In the genomic region with DNA sequence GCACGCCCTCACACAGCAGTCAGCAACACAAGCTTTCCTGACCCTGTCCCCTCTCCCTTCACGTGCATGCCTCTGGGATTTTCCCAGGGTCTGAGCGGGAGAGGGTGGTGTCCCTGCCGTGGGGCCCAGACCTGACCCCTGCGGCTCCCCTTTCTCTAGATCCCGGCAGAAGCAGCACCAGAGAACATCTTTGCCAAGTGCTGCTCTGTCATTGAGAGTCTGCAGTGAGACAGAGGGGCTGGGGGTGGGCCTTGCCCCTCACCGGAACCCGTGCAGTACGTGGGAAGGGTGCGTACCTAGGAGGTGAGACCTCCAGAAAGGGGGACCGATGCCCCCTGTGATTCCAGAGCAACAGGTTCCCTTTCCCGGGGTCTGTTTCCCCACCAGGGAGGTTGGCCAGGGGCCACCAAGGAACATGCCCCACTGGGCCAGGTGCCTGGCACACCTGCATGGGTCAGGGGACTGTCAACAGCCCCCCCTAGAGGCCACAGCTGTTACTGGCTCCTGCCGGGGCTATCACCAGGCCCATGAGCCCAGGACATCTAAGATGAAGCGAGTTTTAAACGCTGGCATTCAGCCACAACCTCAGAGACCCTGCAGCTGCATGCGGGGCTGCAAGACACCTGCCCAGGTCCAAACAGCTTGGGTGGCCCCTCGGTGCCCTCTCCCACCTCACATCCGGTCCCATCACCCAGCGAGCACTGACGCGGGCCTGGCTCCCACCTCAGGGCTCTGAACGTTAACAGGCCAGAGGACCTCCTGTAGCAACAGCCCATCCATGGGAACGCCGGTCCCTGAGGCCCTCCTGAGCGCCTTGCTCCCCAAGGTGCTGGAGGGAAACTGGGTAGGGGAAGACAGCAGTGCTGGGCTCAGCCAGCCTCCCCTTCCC, we compare ENCODE assay signal across 8 cellular contexts. TPM values are rescaled to one million over a fixed set of nuclear protein-coding genes. Genes with fewer than 3 reads are reported as not detected.
A peak's percentile ranks its signal among the peaks of the same experiment; 100 is the strongest.
DNase-seq lines count a peak whose midpoint lies in the region; ATAC-seq and TF ChIP-seq lines count a peak whose summit lies in the region.

No MANE protein-coding gene starts in this region.

- no peaks in the 10 kb centered on the region for H3K79me2 ChIP-seq in Karpas-422 (ENCODE audit: low read length)
- H3K79me2 ChIP-seq in smooth muscle cell (ENCODE audit: low read depth): no peaks in the 10 kb centered on the region

- WGBS in smooth muscle cell (ENCODE audit: low lambda C conversion rate): 84% methylated on average over 25 of the region's 25 CpGs

- H3K9me3 ChIP-seq in Karpas-422 (ENCODE audit: low read length) (no peaks in the 10 kb centered on the region), smooth muscle cell (replicated peaks; ENCODE audit: low read depth) (no peaks in the 10 kb centered on the region)

- H2AFZ ChIP-seq in Karpas-422 (ENCODE audit: low read length): no peak overlapping the region
- no peak overlapping the region for H2AFZ ChIP-seq in smooth muscle cell (ENCODE audit: low read depth)

- ATAC-seq in GM21360 (IDR thresholded peaks at IDR 0.05; ENCODE audit: unreplicated experiment): no peak
- ATAC-seq in HG02642 (IDR thresholded peaks at IDR 0.05; ENCODE audit: poor library complexity, unreplicated experiment): no peak

- H3K27ac ChIP-seq in Karpas-422 (ENCODE audit: low read length): no peak overlapping the region
- no peak overlapping the region for H3K27ac ChIP-seq in smooth muscle cell (ENCODE audit: low read depth)

- H3K27me3 ChIP-seq in Karpas-422 (ENCODE audit: low read length): no peaks in the 10 kb centered on the region
- H3K27me3 ChIP-seq in smooth muscle cell (ENCODE audit: low read depth): no peaks in the 10 kb centered on the region

- no peaks in the 10 kb centered on the region for H3K4me1 ChIP-seq in Karpas-422 (ENCODE audit: low read length)
- H3K4me1 ChIP-seq in smooth muscle cell (ENCODE audit: low read depth): no peaks in the 10 kb centered on the region

- H3K9ac ChIP-seq in Karpas-422 (ENCODE audit: low read length) (no peak overlapping the region), smooth muscle cell (ENCODE audit: low read depth) (no peak overlapping the region)

- H4K20me1 ChIP-seq in Karpas-422 (ENCODE audit: insufficient read depth, low read depth, low read length) (0 out of 2 replicates have a peak, but pooled peaks cover 10% of the 10 kb centered on the region), smooth muscle cell (ENCODE audit: low read depth) (peaks cover 4% of the 10 kb centered on the region)

- peak; percentile 42 for TF ChIP-seq CTCF in smooth muscle cell (IDR thresholded peaks at IDR 0.05; ENCODE audit: borderline replicate concordance, insufficient read depth, poor library complexity, severe bottlenecking)

- in situ Hi-C loops in G401 (cut with HindIII; ENCODE audit: low sequenced_read_pairs): no loop called here

- H3F3A ChIP-seq in smooth muscle cell (ENCODE audit: low read depth): no peaks in the 10 kb centered on the region

- H3K4me2 ChIP-seq in Karpas-422 (ENCODE audit: low read depth, low read length, poor library complexity, severe bottlenecking): no peak overlapping the region
- no peak overlapping the region for H3K4me2 ChIP-seq in smooth muscle cell

- H3K4me3 ChIP-seq in Karpas-422 (ENCODE audit: low read length): no peak overlapping the region
- no peak overlapping the region for H3K4me3 ChIP-seq in smooth muscle cell

- no peaks in the 10 kb centered on the region for H3K9me2 ChIP-seq in Karpas-422 (replicated peaks; ENCODE audit: insufficient read depth, low read length)

- DNase-seq in G401 (ENCODE audit: low spot score) (peak; percentile 49), Karpas-422 (peak; percentile 85), activated T-cell treated with anti-CD3 and anti-CD28 coated beads for 24 hours (ENCODE audit: low read depth) (peak; percentile 26), glomerular visceral epithelial cell (ENCODE audit: extremely low spot score) (peak; percentile 35), smooth muscle cell (lab: John Stamatoyannopoulos, UW; ENCODE audit: unreplicated experiment) (no peak), T1000 (lab: John Stamatoyannopoulos, UW) (no peak)

- H3K36me3 ChIP-seq in Karpas-422 (ENCODE audit: insufficient read depth, low read length) (no peaks in the 10 kb centered on the region; the same call in 1 of the 2 replicates), smooth muscle cell (ENCODE audit: low read depth) (no peaks in the 10 kb centered on the region)

RNA-seq across cellular contexts. Expression of gene KHSRP, which starts 12.3 kb away (rescaled TPM):
- 170 and 189 TPM in 2 replicates for total RNA-seq in G401 (2014; rRNA removed; shearing (Covaris generic))
- 94.5 and 217 TPM in 2 replicates for total RNA-seq in Karpas-422 (2014; rRNA removed; shearing (Covaris generic); ENCODE audit: low replicate concordance)
- 59.1 and 88.3 TPM in 2 replicates for total RNA-seq in smooth muscle cell
- 169 and 179 TPM in 2 replicates for polyA plus RNA-seq in smooth muscle cell

RNA-seq across cellular contexts. Expression of gene GTF2F1, which starts 19.4 kb away (rescaled TPM):
- 147 and 163 TPM in 2 replicates for total RNA-seq in G401 (2014; rRNA removed; shearing (Covaris generic))
- 18.2 and 35.4 TPM in 2 replicates for total RNA-seq in Karpas-422 (2014; rRNA removed; shearing (Covaris generic); ENCODE audit: low replicate concordance)
- 35.6 and 65.8 TPM in 2 replicates for total RNA-seq in smooth muscle cell
- 34.7 and 43.0 TPM in 2 replicates for polyA plus RNA-seq in smooth muscle cell

RNA-seq across cellular contexts. Expression of gene SLC25A41, which starts 21.2 kb away (rescaled TPM):
- 1.3 TPM in 1 of 2 replicates, not detected in the other for total RNA-seq in G401 (2014; rRNA removed; shearing (Covaris generic))
- total RNA-seq in Karpas-422 (2014; rRNA removed; shearing (Covaris generic); ENCODE audit: low replicate concordance): 1.4 TPM in 1 of 2 replicates, not detected in the other
- total RNA-seq in smooth muscle cell: not detected in 2 replicates
- polyA plus RNA-seq in smooth muscle cell: 0.30 and 0.57 TPM in 2 replicates

RNA-seq across cellular contexts. Expression of gene PSPN, which starts 36.6 kb away (rescaled TPM):
- 1.1 and 1.4 TPM in 2 replicates for total RNA-seq in G401 (2014; rRNA removed; shearing (Covaris generic))
- 0.76 and 1.0 TPM in 2 replicates for total RNA-seq in Karpas-422 (2014; rRNA removed; shearing (Covaris generic); ENCODE audit: low replicate concordance)
- total RNA-seq in smooth muscle cell: 0.67 and 1.2 TPM in 2 replicates
- 2.0 and 2.1 TPM in 2 replicates for polyA plus RNA-seq in smooth muscle cell

RNA-seq across cellular contexts. Expression of gene ALKBH7, which starts 39.8 kb away (rescaled TPM):
- 105 and 149 TPM in 2 replicates for total RNA-seq in G401 (2014; rRNA removed; shearing (Covaris generic))
- total RNA-seq in Karpas-422 (2014; rRNA removed; shearing (Covaris generic); ENCODE audit: low replicate concordance): 94.7 and 95.7 TPM in 2 replicates
- total RNA-seq in smooth muscle cell: 34.4 and 38.2 TPM in 2 replicates
- 100 and 103 TPM in 2 replicates for polyA plus RNA-seq in smooth muscle cell

Comparison
In these comparisons a context has a peak if more than half of its experiments do, and no peak if none do; other contexts are left out.
1. DNase-seq: peak in G401 (single experiment), Karpas-422 (single experiment), activated T-cell treated with anti-CD3 and anti-CD28 coated beads for 24 hours (single experiment) and glomerular visceral epithelial cell (single experiment); none in smooth muscle cell (single experiment) and T1000 (single experiment).